In the genomic region with DNA sequence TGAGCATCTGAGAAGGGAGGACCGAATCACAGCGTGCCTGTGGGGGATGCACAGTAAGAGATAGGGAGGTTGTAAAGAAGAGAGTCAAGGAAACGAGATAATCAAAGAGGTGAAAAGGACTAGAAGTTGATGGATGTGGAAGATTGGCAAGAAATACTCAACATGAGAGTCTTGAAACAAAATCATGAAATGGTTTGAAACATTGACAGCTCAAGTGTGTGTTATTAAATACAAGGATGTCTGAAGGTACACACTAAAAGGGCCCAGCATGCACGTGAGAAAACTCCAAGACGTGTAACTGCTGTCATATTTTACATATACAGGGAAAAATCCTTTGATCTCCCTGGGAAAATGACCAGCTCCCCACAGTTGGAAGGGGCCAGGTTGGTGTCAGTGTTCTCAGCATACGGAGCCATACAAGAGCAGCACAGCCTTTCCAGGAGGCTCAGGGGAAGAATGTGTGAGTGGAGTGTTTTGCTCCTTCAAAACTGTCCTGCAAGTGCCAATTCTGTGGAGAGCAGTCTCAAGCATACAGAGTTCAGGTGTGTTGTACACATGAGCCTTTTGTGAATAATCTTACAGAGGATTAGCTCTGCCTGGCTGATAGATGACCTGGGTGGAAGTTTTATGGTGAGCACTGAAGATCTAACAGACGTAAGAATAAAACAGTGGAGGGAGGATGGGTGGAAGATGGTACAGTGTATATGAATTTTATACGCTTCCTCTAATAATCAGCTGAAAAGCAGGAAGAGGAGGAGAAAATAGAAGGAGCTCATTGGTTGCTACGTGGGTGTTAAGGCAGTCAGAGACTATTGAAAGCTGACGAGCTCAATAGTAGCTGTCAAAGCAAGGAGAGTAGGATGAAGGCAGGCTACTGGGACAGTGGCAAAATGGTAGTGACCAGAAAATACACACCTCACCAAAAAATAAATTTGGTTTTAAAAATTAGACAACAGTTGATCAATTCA, we compare ENCODE assay signal across 20 cellular contexts.
"Had no signal": no experiment of that assay in that cellular context is flagged by ENCODE, and none has a peak within 500 bp of the region (broad histone marks: within the 10 kb centered on the region; RNA-seq: fewer than 3 reads in every experiment).

No MANE protein-coding gene starts in this region.

- ATAC-seq: activated CD8-positive, alpha-beta T cell treated with anti-CD3 and anti-CD28 coated beads for 36 hours; left colon; natural killer cell; right lobe of liver had no signal

- H3K36me3 ChIP-seq: right lobe of liver, uterus had no signal

- FAIRE-seq: islet of Langerhans, pancreas, small intestine had no signal

- DNase-seq: activated B cell treated with CpG ODN at 0.5 μM for 24 hours; activated CD4-positive, alpha-beta T cell treated with anti-CD3 and anti-CD28 coated beads for 4 hours; activated CD8-positive, alpha-beta T cell treated with anti-CD3 and anti-CD28 coated beads for 36 hours; activated naive CD4-positive, alpha-beta T cell treated with Interleukin-2 at 50 U/mL for 16 hours; activated naive CD8-positive, alpha-beta T cell treated with anti-CD3 and anti-CD28 coated beads, Interleukin-2, amount 10 ng/mL, durations not matched to agents 7 days and 5 days; activated T-cell treated with anti-CD3 and anti-CD28 coated beads, Interleukin-2, amount 50 U/mL, for 1 hour; amygdala; left colon; natural killer cell; pancreas; right lobe of liver; small intestine; stimulated activated CD4-positive, alpha-beta T cell treated with anti-CD3 and anti-CD28 coated beads, Interleukin-15, amount 100 ng/mL, for 24 hours; stimulated activated CD4-positive, alpha-beta T cell treated with anti-CD3 and anti-CD28 coated beads, Interleukin-2, amount 100 ng/mL, for 48 hours; uterus had no signal

- H3K4me1 ChIP-seq: pancreas, right lobe of liver, tibial nerve, uterus had no signal

- H3K9me3 ChIP-seq: neutrophil, pancreas, right lobe of liver, tibial nerve, uterus had no signal

- H3K4me3 ChIP-seq: hepatocyte, lung, pancreas, right lobe of liver, tibial nerve, uterus had no signal

- H3K27ac ChIP-seq: hepatocyte, neutrophil, pancreas, right lobe of liver, tibial nerve, uterus had no signal

- H3K27me3 ChIP-seq: hepatocyte, neutrophil, pancreas, right lobe of liver, tibial nerve, uterus had no signal
